ENCODE assay signal across 34 cellular contexts in the genomic region with DNA sequence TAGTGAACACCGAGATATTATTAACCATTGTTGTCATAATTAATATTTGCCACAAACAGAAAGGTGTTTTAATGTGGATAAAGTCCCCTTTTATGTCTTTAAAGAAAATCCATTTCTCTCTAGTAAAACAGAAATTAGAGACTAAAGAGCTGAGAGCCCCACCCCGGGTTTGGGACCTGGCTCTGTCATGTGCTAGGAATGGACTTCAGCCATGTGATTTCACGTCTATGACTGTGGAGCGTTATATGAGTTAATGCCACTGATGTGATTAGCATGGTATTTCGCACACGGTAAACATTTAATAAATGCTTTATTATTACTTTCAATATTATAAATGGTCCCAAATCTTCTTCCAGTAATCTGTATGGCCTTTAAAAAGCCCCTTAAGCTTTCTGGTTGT.
"Had no signal": no experiment of that assay in that cellular context is flagged by ENCODE, and none has a peak within 500 bp of the region (broad histone marks: within the 10 kb centered on the region; RNA-seq: fewer than 3 reads in every experiment).

No MANE protein-coding gene starts in this region.

- H3K27me3 ChIP-seq: MG63 had no signal

- H3K9me3 ChIP-seq: MG63 had no signal

- H3K4me2 ChIP-seq: KMS-11 had no signal

- H3K4me3 ChIP-seq: MG63 had no signal

- H3K36me3 ChIP-seq: MG63 had no signal

- H3K27ac ChIP-seq: KMS-11 had no signal

- DNase-seq: Karpas-422, Kasumi-1, KG1, MG63, MM.1S, MV-4-11, NCI-H1048, NCI-H1092, NCI-H1092 treated with DMSO at 0.1 percent for 48 hours, NCI-H1105, NCI-H1105 treated with DMSO at 0.1 percent for 48 hours, NCI-H1417, NCI-H1417 treated with DMSO at 0.1 percent for 48 hours, NCI-H1436, NCI-H1436 treated with DMSO at 0.1 percent for 48 hours, NCI-H146, NCI-H1694, NCI-H1694 treated with DMSO at 0.1 percent for 48 hours, NCI-H187, NCI-H187 treated with DMSO at 0.1 percent for 48 hours, NCI-H1930, NCI-H2029, NCI-H2029 treated with DMSO at 0.1 percent for 48 hours, NCI-H2081, NCI-H2081 treated with DMSO at 0.1 percent for 48 hours, NCI-H2171, NCI-H2171 treated with DMSO at 0.1 percent for 48 hours, NCI-H2227 treated with DMSO at 0.1 percent for 48 hours, NCI-H226, NCI-H345, NCI-H446, NCI-H446 treated with DMSO at 0.1 percent for 48 hours, NCI-H510A had no signal

- H3K9ac ChIP-seq: KMS-11 had no signal
